In the genomic region with DNA sequence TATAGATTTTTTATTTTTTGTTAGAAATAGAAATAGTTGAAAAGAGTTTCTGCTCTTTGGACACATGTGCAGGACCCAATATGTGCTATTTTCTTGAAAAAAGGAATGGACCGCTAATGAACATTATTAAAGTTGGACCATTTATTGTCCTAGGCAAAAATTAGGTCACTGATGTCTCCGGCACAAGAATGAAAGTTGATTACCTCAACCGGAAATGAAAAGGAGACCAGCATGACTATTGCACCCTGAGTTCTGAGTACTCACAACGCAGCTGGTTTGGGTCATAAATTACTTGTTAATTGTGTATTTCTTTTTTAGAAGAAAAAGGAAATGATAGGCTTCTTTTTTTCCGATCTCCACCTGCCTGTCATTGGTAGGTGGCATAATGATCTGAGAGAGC, we compare ENCODE assay signal across 10 cellular contexts.
DNase-seq lines count a peak whose midpoint lies in the region; ATAC-seq and TF ChIP-seq lines count a peak whose summit lies in the region.
"Had no signal": no experiment of that assay in that cellular context is flagged by ENCODE, and none has a peak within 500 bp of the region (broad histone marks: within the 10 kb centered on the region; RNA-seq: fewer than 3 reads in every experiment).

No MANE protein-coding gene starts in this region.

- no peak overlapping the region for H2AFZ ChIP-seq in OCI-LY1 (ENCODE audit: low read length)

- no peak for TF ChIP-seq CTCF in GM10266 (IDR thresholded peaks at IDR 0.05; ENCODE audit: control insufficient read depth, insufficient read depth, low read depth, missing control alignments)
- no peak for TF ChIP-seq CTCF in OCI-LY1 (IDR thresholded peaks at IDR 0.05; ENCODE audit: low read length)

- no peaks in the 10 kb centered on the region; the same call in 1 of the 2 replicates for H3K9me3 ChIP-seq in OCI-LY1 (ENCODE audit: low read length)
- no peaks in the 10 kb centered on the region for H3K9me3 ChIP-seq in effector memory CD4-positive, alpha-beta T cell (ENCODE audit: control insufficient read depth, low read length)
- H3K9me3 ChIP-seq: esophagus muscularis mucosa had no signal

- no peaks in the 10 kb centered on the region for H3K9me2 ChIP-seq in OCI-LY1 (ENCODE audit: low read depth, low read length)

- peak overlapping the region; percentile 2 for H3K4me3 ChIP-seq in OCI-LY1 (ENCODE audit: low read depth, low read length, poor library complexity, severe bottlenecking)
- no peak overlapping the region for H3K4me3 ChIP-seq in effector memory CD4-positive, alpha-beta T cell (ENCODE audit: insufficient read depth, low read depth, low read length, poor library complexity, severe bottlenecking)
- H3K4me3 ChIP-seq: esophagus muscularis mucosa had no signal

- H3K4me2 ChIP-seq in OCI-LY1 (ENCODE audit: low read length): peak overlapping the region; percentile 43

- DNase-seq in GM10266 (ENCODE audit: extremely low spot score) (peak; percentile 24), posterior vena cava (ENCODE audit: low spot score) (no peak), OCI-M1 (lab: John Stamatoyannopoulos, UW) (no peak)
- no peak for DNase-seq in effector CD4-positive, alpha-beta T cell
- no peak for DNase-seq in effector memory CD4-positive, alpha-beta T cell
- DNase-seq: T-helper 9 cell had no signal

- H3K27ac ChIP-seq in OCI-LY1 (ENCODE audit: low read depth, low read length, poor library complexity, severe bottlenecking): peak overlapping the region; percentile 78
- H3K27ac ChIP-seq in effector memory CD4-positive, alpha-beta T cell (ENCODE audit: insufficient read depth, low read length, poor library complexity, severe bottlenecking): no peak overlapping the region
- H3K27ac ChIP-seq: esophagus muscularis mucosa had no signal

- H3K4me1 ChIP-seq in OCI-LY1 (ENCODE audit: insufficient read depth, low read length, severe bottlenecking): peaks cover 59% of the 10 kb centered on the region
- H3K4me1 ChIP-seq in effector memory CD4-positive, alpha-beta T cell (ENCODE audit: control insufficient read depth, insufficient read depth, low read length, poor library complexity, severe bottlenecking): no peaks in the 10 kb centered on the region
- H3K4me1 ChIP-seq: esophagus muscularis mucosa had no signal

- H4K20me1 ChIP-seq in OCI-LY1 (ENCODE audit: insufficient read depth, low read length): no peaks in the 10 kb centered on the region

- intact Hi-C loops in posterior vena cava (cut with DNase I): no loop called here

- H3K79me2 ChIP-seq in OCI-LY1 (ENCODE audit: insufficient read depth, low read length): peaks cover 45% of the 10 kb centered on the region

- H3K9ac ChIP-seq in OCI-LY1 (ENCODE audit: low read length): peak overlapping the region; percentile 28

- H3K27me3 ChIP-seq in OCI-LY1 (ENCODE audit: insufficient read depth, low read length): no peaks in the 10 kb centered on the region
- no peaks in the 10 kb centered on the region for H3K27me3 ChIP-seq in effector memory CD4-positive, alpha-beta T cell (replicated peaks; ENCODE audit: control insufficient read depth, insufficient read depth, low read length, poor library complexity, severe bottlenecking)
- H3K27me3 ChIP-seq: esophagus muscularis mucosa had no signal

- H3F3A ChIP-seq in OCI-LY1 (ENCODE audit: insufficient read depth, low read length): 0 out of 2 replicates have a peak, but pooled peaks cover under 1% of the 10 kb centered on the region

- peak; percentile 80 for ATAC-seq in GM19455 (IDR thresholded peaks at IDR 0.05; ENCODE audit: unreplicated experiment)
- peak; percentile 78 for ATAC-seq in HG03066 (IDR thresholded peaks at IDR 0.05; ENCODE audit: low read depth, unreplicated experiment)

- H3K36me3 ChIP-seq in OCI-LY1 (ENCODE audit: insufficient read depth, low read length): peaks cover 71% of the 10 kb centered on the region
- no peaks in the 10 kb centered on the region for H3K36me3 ChIP-seq in effector memory CD4-positive, alpha-beta T cell (ENCODE audit: control insufficient read depth, insufficient read depth, low read length)
- H3K36me3 ChIP-seq: esophagus muscularis mucosa had no signal
